31 cellular contexts compared by ENCODE assay signal in the genomic region with DNA sequence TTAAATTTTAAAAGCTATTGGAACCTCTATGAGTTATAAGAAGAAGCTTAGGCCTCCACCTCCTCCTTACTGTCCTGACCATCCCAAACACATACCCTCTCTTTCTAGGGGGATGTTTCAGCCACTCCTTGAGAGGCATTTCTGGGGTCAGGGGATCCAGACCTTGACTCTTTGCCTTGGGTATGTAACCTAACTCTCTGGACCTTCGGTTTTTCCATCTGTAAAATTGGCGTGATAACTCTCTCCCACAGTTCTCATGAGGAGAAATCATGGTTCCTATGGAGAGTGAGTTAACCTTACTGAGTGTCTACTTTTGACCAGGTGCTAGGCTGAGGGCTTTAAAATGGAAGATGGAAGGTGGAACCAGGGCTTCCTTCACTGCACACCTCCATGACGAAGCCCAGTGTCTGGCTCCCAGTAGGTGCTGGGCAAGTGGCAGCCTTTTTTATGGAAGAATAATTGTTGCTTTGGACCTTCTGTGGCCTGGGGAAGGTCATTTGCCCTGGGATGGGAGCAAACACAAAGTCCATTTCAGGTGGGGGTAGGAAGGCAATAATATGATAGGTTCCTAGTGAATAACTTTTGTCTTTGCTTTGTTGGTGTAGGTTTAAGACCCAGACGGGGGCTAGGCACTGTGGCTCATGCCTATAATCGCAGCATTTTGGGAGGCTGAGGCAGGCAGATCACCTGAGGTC.
"Had no signal": no experiment of that assay in that cellular context is flagged by ENCODE, and none has a peak within 500 bp of the region (broad histone marks: within the 10 kb centered on the region; RNA-seq: fewer than 3 reads in every experiment).

No MANE protein-coding gene starts in this region.

- H3K27ac ChIP-seq: adrenal gland, body of pancreas, WERI-Rb-1 had no signal

- H3K27me3 Mint-ChIP-seq: activated B cell treated with CpG ODN at 0.5 μM for 24 hours; activated CD8-positive, alpha-beta T cell treated with anti-CD3 and anti-CD28 coated beads for 36 hours; activated naive CD4-positive, alpha-beta T cell treated with anti-CD3 and anti-CD28 coated beads, Interleukin-2, amount 50 U/mL, for 24 hours; activated naive CD8-positive, alpha-beta T cell treated with anti-CD3 and anti-CD28 coated beads for 36 hours; activated naive CD8-positive, alpha-beta T cell treated with anti-CD3 and anti-CD28 coated beads, Interleukin-2, amount 50 U/mL, for 24 hours; activated T-helper 17 cell treated with anti-CD3 and anti-CD28 coated beads, Interleukin-2, amount 50 U/mL, for 72 hours; effector memory CD8-positive, alpha-beta T cell; T-cell had no signal

- DNase-seq: activated B cell treated with CpG ODN at 0.5 μM for 24 hours; activated CD4-positive, alpha-beta T cell treated with anti-CD3 and anti-CD28 coated beads for 48 hours; activated CD4-positive, alpha-beta T cell treated with anti-CD3 and anti-CD28 coated beads, Interleukin-2, amount 50 U/mL, for 1 hour; activated CD4-positive, alpha-beta T cell treated with anti-CD3 and anti-CD28 coated beads, Interleukin-2, amount 50 U/mL, for 48 hours; activated CD8-positive, alpha-beta memory T cell treated with anti-CD3 and anti-CD28 coated beads for 24 hours; activated CD8-positive, alpha-beta T cell treated with anti-CD3 and anti-CD28 coated beads for 36 hours; activated effector memory CD4-positive, alpha-beta T cell treated with Interleukin-2 at 50 U/mL for 16 hours; activated naive CD4-positive, alpha-beta T cell treated with anti-CD3 and anti-CD28 coated beads for 36 hours; activated naive CD8-positive, alpha-beta T cell treated with anti-CD3 and anti-CD28 coated beads for 36 hours; activated naive CD8-positive, alpha-beta T cell treated with anti-CD3 and anti-CD28 coated beads, Interleukin-2, amount 50 U/mL, for 24 hours; activated T-cell treated with anti-CD3 and anti-CD28 coated beads, Interleukin-2, amount 50 U/mL, for 4 hours; adrenal gland; amygdala; aorta; body of pancreas; caudate nucleus; cortex of kidney; dermis blood vessel endothelial cell; effector CD4-positive, alpha-beta T cell; effector memory CD8-positive, alpha-beta T cell; foreskin fibroblast; SW 1271; T-cell; T-helper 9 cell; WERI-Rb-1 had no signal

- H3K4me3 Mint-ChIP-seq: activated B cell treated with CpG ODN at 0.5 μM for 24 hours; activated CD8-positive, alpha-beta T cell treated with anti-CD3 and anti-CD28 coated beads for 36 hours; activated naive CD4-positive, alpha-beta T cell treated with anti-CD3 and anti-CD28 coated beads for 36 hours; activated naive CD4-positive, alpha-beta T cell treated with anti-CD3 and anti-CD28 coated beads, Interleukin-2, amount 50 U/mL, for 24 hours; activated naive CD8-positive, alpha-beta T cell treated with anti-CD3 and anti-CD28 coated beads for 36 hours; activated naive CD8-positive, alpha-beta T cell treated with anti-CD3 and anti-CD28 coated beads, Interleukin-2, amount 50 U/mL, for 24 hours; activated T-cell treated with anti-CD3 and anti-CD28 coated beads, Interleukin-2, amount 50 U/mL, for 4 hours; activated T-helper 17 cell treated with anti-CD3 and anti-CD28 coated beads, Interleukin-2, amount 50 U/mL, for 72 hours; effector memory CD8-positive, alpha-beta T cell; T-cell; T-helper 1 cell treated with Interleukin-12 subunit alpha and Interleukin-12 subunit beta and Interleukin-4 antibody, amounts not matched to agents 30 μg/mL and 1 μg/mL, for 36 hours had no signal

- H3K9me3 ChIP-seq: adrenal gland, body of pancreas had no signal

- H3K27me3 ChIP-seq: adrenal gland, body of pancreas had no signal

- H3K4me3 ChIP-seq: adrenal gland, body of pancreas had no signal

- ATAC-seq: activated CD4-positive, CD25-positive, alpha-beta regulatory T cell treated with anti-CD3 and anti-CD28 coated beads, Interleukin-2, amount 50 U/mL, for 24 hours; activated CD8-positive, alpha-beta T cell treated with anti-CD3 and anti-CD28 coated beads for 36 hours; activated naive CD8-positive, alpha-beta T cell treated with anti-CD3 and anti-CD28 coated beads, Interleukin-2, amount 50 U/mL, for 24 hours; activated T-cell treated with anti-CD3 and anti-CD28 coated beads, Interleukin-2, amount 50 U/mL, for 4 hours; activated T-helper 17 cell treated with anti-CD3 and anti-CD28 coated beads, Interleukin-2, amount 50 U/mL, for 72 hours; body of pancreas; effector memory CD8-positive, alpha-beta T cell; T-cell had no signal

- H3K9me3 Mint-ChIP-seq: activated B cell treated with CpG ODN at 0.5 μM for 24 hours; activated CD8-positive, alpha-beta T cell treated with anti-CD3 and anti-CD28 coated beads for 36 hours; activated naive CD4-positive, alpha-beta T cell treated with anti-CD3 and anti-CD28 coated beads for 36 hours; activated naive CD4-positive, alpha-beta T cell treated with anti-CD3 and anti-CD28 coated beads, Interleukin-2, amount 50 U/mL, for 24 hours; activated naive CD8-positive, alpha-beta T cell treated with anti-CD3 and anti-CD28 coated beads for 36 hours; activated naive CD8-positive, alpha-beta T cell treated with anti-CD3 and anti-CD28 coated beads, Interleukin-2, amount 50 U/mL, for 24 hours; activated T-cell treated with anti-CD3 and anti-CD28 coated beads, Interleukin-2, amount 50 U/mL, for 4 hours; activated T-helper 17 cell treated with anti-CD3 and anti-CD28 coated beads, Interleukin-2, amount 50 U/mL, for 72 hours; effector memory CD8-positive, alpha-beta T cell; T-cell; T-helper 1 cell treated with Interleukin-12 subunit alpha and Interleukin-12 subunit beta and Interleukin-4 antibody, amounts not matched to agents 30 μg/mL and 1 μg/mL, for 36 hours had no signal

- H3K27ac Mint-ChIP-seq: activated B cell treated with CpG ODN at 0.5 μM for 24 hours; activated CD8-positive, alpha-beta T cell treated with anti-CD3 and anti-CD28 coated beads for 36 hours; activated naive CD4-positive, alpha-beta T cell treated with anti-CD3 and anti-CD28 coated beads for 36 hours; activated naive CD4-positive, alpha-beta T cell treated with anti-CD3 and anti-CD28 coated beads, Interleukin-2, amount 50 U/mL, for 24 hours; activated naive CD8-positive, alpha-beta T cell treated with anti-CD3 and anti-CD28 coated beads for 36 hours; activated naive CD8-positive, alpha-beta T cell treated with anti-CD3 and anti-CD28 coated beads, Interleukin-2, amount 50 U/mL, for 24 hours; activated T-helper 17 cell treated with anti-CD3 and anti-CD28 coated beads, Interleukin-2, amount 50 U/mL, for 72 hours; effector memory CD8-positive, alpha-beta T cell; T-cell; T-helper 1 cell treated with Interleukin-12 subunit alpha and Interleukin-12 subunit beta and Interleukin-4 antibody, amounts not matched to agents 30 μg/mL and 1 μg/mL, for 36 hours had no signal

- H3K36me3 Mint-ChIP-seq: activated naive CD4-positive, alpha-beta T cell treated with anti-CD3 and anti-CD28 coated beads, Interleukin-2, amount 50 U/mL, for 24 hours had no signal

- FAIRE-seq: colon, frontal cortex had no signal
